In genomic region chr9:129343697-129344375, GRCh38 we compare ENCODE assay signal across 11 cellular contexts.
DNase-seq lines count a peak whose midpoint lies in the region; ATAC-seq, FAIRE-seq and TF ChIP-seq lines count a peak whose summit lies in the region.
"Had no signal": no experiment of that assay in that cellular context is flagged by ENCODE, and none has a peak within 500 bp of the region (broad histone marks: within the 10 kb centered on the region; RNA-seq: fewer than 3 reads in every experiment).

No MANE protein-coding gene starts in this region.

- no peaks in the 10 kb centered on the region for H4K20me1 ChIP-seq in Karpas-422 (ENCODE audit: insufficient read depth, low read depth, low read length)

- ATAC-seq in Right ventricle myocardium inferior (peak; percentile 76), HG03439 (IDR thresholded peaks at IDR 0.05; ENCODE audit: unreplicated experiment) (no peak), GM21447 (IDR thresholded peaks at IDR 0.05; ENCODE audit: unreplicated experiment) (no peak)
- ATAC-seq: stimulated activated naive CD8-positive, alpha-beta T cell treated with anti-CD3 and anti-CD28 coated beads, Interleukin-15, Interleukin-2, amounts not matched to agents 100 U/mL and 50 U/mL, for 24 hours had no signal

- intact Hi-C loops in Right ventricle myocardium inferior (cut with DNase I) = no loop called here

- H3K4me1 ChIP-seq in neutrophil (ENCODE audit: control insufficient read depth in 1 of 2, insufficient read depth in 1 of 2, low read depth in 1 of 2, low read length in 1 of 2) = peaks cover 64 to 70% of the 10 kb centered on the region in 2 experiments
- no peaks in the 10 kb centered on the region for H3K4me1 ChIP-seq in Karpas-422 (ENCODE audit: low read length)

- H3K4me3 ChIP-seq in neutrophil (ENCODE audit: low read depth in 1 of 2, low read length in 1 of 2) = peak overlapping the region; percentile 55 to 62
- H3K4me3 ChIP-seq in Karpas-422 (ENCODE audit: low read length) = no peak overlapping the region

- H3K27me3 ChIP-seq in neutrophil (no peaks in the 10 kb centered on the region), Karpas-422 (ENCODE audit: low read length) (no peaks in the 10 kb centered on the region)

- DNase-seq in Ammon's horn (ENCODE audit: low spot score) (peak; percentile 79), SKM-1 (lab: John Stamatoyannopoulos, UW; ENCODE audit: unreplicated experiment) (peak; percentile 92), Right ventricle myocardium inferior (ENCODE audit: missing footprints) (peak; percentile 90), GM19239 (ENCODE audit: insufficient read length, low spot score) (no peak), Karpas-422 (no peak)
- DNase-seq: activated naive CD8-positive, alpha-beta T cell treated with anti-CD3 and anti-CD28 coated beads for 36 hours; NCI-H510A treated with DMSO at 0.1 percent for 48 hours; stimulated activated naive CD8-positive, alpha-beta T cell treated with anti-CD3 and anti-CD28 coated beads, Interleukin-15, Interleukin-2, amounts not matched to agents 100 U/mL and 50 U/mL, for 24 hours had no signal

- no peak for FAIRE-seq in GM19239 (lab: Jason Lieb, UNC)

- H3K9me2 ChIP-seq in Karpas-422 (replicated peaks; ENCODE audit: insufficient read depth, low read length) = no peaks in the 10 kb centered on the region

- no peaks in the 10 kb centered on the region for H3K79me2 ChIP-seq in Karpas-422 (ENCODE audit: low read length)

- TF ChIP-seq CTCF in neutrophil (IDR thresholded peaks at IDR 0.05) = peak; percentile 82

- no peak overlapping the region for H3K9ac ChIP-seq in Karpas-422 (ENCODE audit: low read length)

- H3K9me3 ChIP-seq in neutrophil (no peaks in the 10 kb centered on the region), Karpas-422 (ENCODE audit: low read length) (no peaks in the 10 kb centered on the region)

- no peak overlapping the region for H3K4me2 ChIP-seq in Karpas-422 (ENCODE audit: low read depth, low read length, poor library complexity, severe bottlenecking)

- H2AFZ ChIP-seq in Karpas-422 (ENCODE audit: low read length) = no peak overlapping the region

- peak overlapping the region; percentile 95 for H3K27ac ChIP-seq in neutrophil
- H3K27ac ChIP-seq in Karpas-422 (ENCODE audit: low read length) = no peak overlapping the region

- H3K36me3 ChIP-seq in neutrophil (no peaks in the 10 kb centered on the region), Karpas-422 (ENCODE audit: insufficient read depth, low read length) (no peaks in the 10 kb centered on the region)

Comparison
In these comparisons a context has a peak if more than half of its experiments do, and no peak if none do; other contexts are left out.
1. DNase-seq: peak in Ammon's horn (single experiment), SKM-1 (single experiment) and Right ventricle myocardium inferior (single experiment); none in GM19239 (single experiment) and Karpas-422 (single experiment).